In the genomic region with DNA sequence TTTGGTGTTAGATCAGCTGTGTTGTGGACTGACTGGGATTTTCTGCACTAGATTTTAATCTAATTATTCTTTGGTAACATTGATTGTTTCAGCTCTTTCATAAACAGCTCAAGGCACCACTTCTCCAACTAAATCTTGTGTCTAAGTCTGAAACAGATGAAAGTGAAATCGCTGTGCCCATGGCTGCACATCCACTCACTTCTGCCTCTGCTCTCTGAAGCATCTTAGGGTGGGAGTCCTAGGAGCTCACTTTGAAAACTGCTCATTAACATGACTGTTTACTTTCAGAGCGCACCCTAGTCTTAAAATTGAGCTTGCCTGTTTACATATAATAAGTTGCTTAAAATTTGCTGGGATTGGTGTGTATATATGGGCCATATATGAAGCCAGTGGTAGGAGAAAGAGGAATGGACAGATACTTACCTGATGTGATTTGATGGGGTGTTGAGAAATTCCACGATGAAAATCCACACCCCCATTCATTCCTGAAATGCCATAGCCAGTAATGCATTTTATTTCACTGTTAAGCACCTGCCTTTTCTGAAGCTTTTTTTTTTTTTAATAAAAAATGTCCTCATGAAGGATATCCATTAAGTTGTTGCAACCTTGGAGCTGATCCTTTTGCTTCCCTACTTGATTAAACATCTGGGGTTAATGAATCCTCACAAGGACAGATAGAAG, we compare ENCODE assay signal across 1 cellular context.
TF ChIP-seq lines count a peak whose summit lies in the region.

No MANE protein-coding gene starts in this region.

TF ChIP-seq in GM12878, 131 proteins besides CTCF, POLR2A, EP300 and RAD21:
- TF ChIP-seq NR2F1 (conservative IDR thresholded peaks at IDR 0.05) = no peak
- no peak for TF ChIP-seq LARP7 (IDR thresholded peaks at IDR 0.05)
- TF ChIP-seq, protein P1, sequence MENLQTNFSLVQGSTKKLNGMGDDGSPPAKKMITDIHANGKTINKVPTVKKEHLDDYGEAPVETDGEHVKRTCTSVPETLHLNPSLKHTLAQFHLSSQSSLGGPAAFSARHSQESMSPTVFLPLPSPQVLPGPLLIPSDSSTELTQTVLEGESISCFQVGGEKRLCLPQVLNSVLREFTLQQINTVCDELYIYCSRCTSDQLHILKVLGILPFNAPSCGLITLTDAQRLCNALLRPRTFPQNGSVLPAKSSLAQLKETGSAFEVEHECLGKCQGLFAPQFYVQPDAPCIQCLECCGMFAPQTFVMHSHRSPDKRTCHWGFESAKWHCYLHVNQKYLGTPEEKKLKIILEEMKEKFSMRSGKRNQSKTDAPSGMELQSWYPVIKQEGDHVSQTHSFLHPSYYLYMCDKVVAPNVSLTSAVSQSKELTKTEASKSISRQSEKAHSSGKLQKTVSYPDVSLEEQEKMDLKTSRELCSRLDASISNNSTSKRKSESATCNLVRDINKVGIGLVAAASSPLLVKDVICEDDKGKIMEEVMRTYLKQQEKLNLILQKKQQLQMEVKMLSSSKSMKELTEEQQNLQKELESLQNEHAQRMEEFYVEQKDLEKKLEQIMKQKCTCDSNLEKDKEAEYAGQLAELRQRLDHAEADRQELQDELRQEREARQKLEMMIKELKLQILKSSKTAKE (IDR thresholded peaks at IDR 0.05; ENCODE audit: low read depth, poor library complexity, severe bottlenecking) = no peak
- no peak for TF ChIP-seq ZNF217 (IDR thresholded peaks at IDR 0.05)
- no peak for TF ChIP-seq SIN3A (IDR thresholded peaks at IDR 0.05; ENCODE audit: low read depth, low read length)
- no peak for TF ChIP-seq KAT2A (conservative IDR thresholded peaks at IDR 0.05; ENCODE audit: control insufficient read depth, low read depth, low read length)
- no peak for TF ChIP-seq ZNF622 (IDR thresholded peaks at IDR 0.05)
- TF ChIP-seq ZNF384 (IDR thresholded peaks at IDR 0.05; ENCODE audit: borderline replicate concordance, low read depth, low read length) = no peak
- TF ChIP-seq FOXK2 (IDR thresholded peaks at IDR 0.05) = no peak
- no peak for TF ChIP-seq CBX3 (IDR thresholded peaks at IDR 0.05; ENCODE audit: borderline replicate concordance, low read depth)
- TF ChIP-seq JUND (IDR thresholded peaks at IDR 0.05; ENCODE audit: low read depth, low read length) = no peak
